Comparison of ENCODE assay signal across 29 cellular contexts in genomic region chr9:134236001-134236421, GRCh38.
DNase-seq lines count a peak whose midpoint lies in the region; FAIRE-seq and TF ChIP-seq lines count a peak whose summit lies in the region.
"Had no signal": no experiment of that assay in that cellular context is flagged by ENCODE, and none has a peak within 500 bp of the region (broad histone marks: within the 10 kb centered on the region; RNA-seq: fewer than 3 reads in every experiment).

No MANE protein-coding gene starts in this region.

- peaks cover 5% of the 10 kb centered on the region for H3K36me3 Mint-ChIP-seq in MCF 10A (ENCODE audit: insufficient read depth, unreplicated experiment)
- H3K36me3 Mint-ChIP-seq: CD4-positive, CD25-positive, alpha-beta regulatory T cell; natural killer cell treated with Interleukin-12 subunit alpha and Interleukin-12 subunit beta and Interleukin-15 and Interleukin-18, amount 100 ng/mL, for 72 hours; WTC11 had no signal

- no peaks in the 10 kb centered on the region for H3K9me2 ChIP-seq in Karpas-422 (replicated peaks; ENCODE audit: insufficient read depth, low read length)

- no peaks in the 10 kb centered on the region for H3K36me3 ChIP-seq in mammary epithelial cell (ENCODE audit: insufficient read depth, low read length)
- H3K36me3 ChIP-seq in spleen: no peaks in the 10 kb centered on the region
- no peaks in the 10 kb centered on the region for H3K36me3 ChIP-seq in Karpas-422 (ENCODE audit: insufficient read depth, low read length)
- H3K36me3 ChIP-seq: ascending aorta had no signal

- BruUV-seq in MCF 10A (replicated peaks; lab: Mats Ljungman, UMichigan): no TSS peak
- no TSS peak for BruUV-seq in mammary epithelial cell (replicated peaks; lab: Mats Ljungman, UMichigan)

- H4K20me1 ChIP-seq in mammary epithelial cell (ENCODE audit: insufficient read depth, low read length) (no peaks in the 10 kb centered on the region), Karpas-422 (ENCODE audit: insufficient read depth, low read depth, low read length) (no peaks in the 10 kb centered on the region)

- H3K4me2 ChIP-seq in mammary epithelial cell (ENCODE audit: insufficient read depth, low read depth, low read length) (no peak overlapping the region), Karpas-422 (ENCODE audit: low read depth, low read length, poor library complexity, severe bottlenecking) (no peak overlapping the region)

- DNase-seq in MCF 10A (ENCODE audit: unreplicated experiment): peak; percentile 20
- DNase-seq in mammary epithelial cell: no peak
- DNase-seq in RWPE1 (ENCODE audit: low spot score): no peak
- peak; percentile 25 for DNase-seq in fibroblast of the aortic adventitia (ENCODE audit: low read depth)
- DNase-seq in spleen: no peak
- no peak for DNase-seq in SW480 (ENCODE audit: low spot score)
- no peak for DNase-seq in GM12891 (ENCODE audit: insufficient read length, low spot score)
- DNase-seq in Karpas-422: no peak
- DNase-seq: 8988T; activated CD8-positive, alpha-beta T cell treated with anti-CD3 and anti-CD28 coated beads, Interleukin-2, amount 10 ng/mL, durations not matched to agents 7 days and 5 days; activated naive CD4-positive, alpha-beta T cell treated with Interleukin-2 at 50 U/mL for 16 hours; activated T-cell treated with anti-CD3 and anti-CD28 coated beads, Interleukin-2, amount 50 U/mL, for 24 hours; CD4-positive, CD25-positive, alpha-beta regulatory T cell; DMS153; endodermal cell; foreskin melanocyte; hypothalamus; KBM-7; NCI-H1092; NCI-H2081 treated with DMSO at 0.1 percent for 48 hours; NCI-H524 treated with DMSO at 0.1 percent for 48 hours; small intestine; stimulated activated CD4-positive, alpha-beta T cell treated with anti-CD3 and anti-CD28 coated beads, Interleukin-4, amount 100 ng/mL, for 4 hours had no signal

- intact Hi-C loops in MCF 10A (cut with micrococcal nuclease): no loop called here
- intact Hi-C loops in mammary epithelial cell (cut with micrococcal nuclease): no loop called here
- intact Hi-C loops in spleen (cut with DNase I; ENCODE audit: low total_unique reads): no loop called here

- no peak overlapping the region for H3K9ac ChIP-seq in mammary epithelial cell (ENCODE audit: insufficient read depth, low read length)
- H3K9ac ChIP-seq in Karpas-422 (ENCODE audit: low read length): no peak overlapping the region

- H3K9me3 ChIP-seq in mammary epithelial cell (replicated peaks; ENCODE audit: insufficient read depth, low read length) (no peaks in the 10 kb centered on the region), spleen (no peaks in the 10 kb centered on the region), Karpas-422 (ENCODE audit: low read length) (no peaks in the 10 kb centered on the region)
- H3K9me3 ChIP-seq: ascending aorta had no signal

- CTCF ChIA-PET in MCF 10A (lab: Yijun Ruan, JAX): no interaction called here
- CTCF ChIA-PET in mammary epithelial cell (lab: Charles Lee; ENCODE audit: low non-redundant PET): no interaction called here
- CTCF ChIA-PET in RWPE1 (lab: Yijun Ruan, JAX): interaction anchor here (0.9 kb wide), 1 partner anchor 208 kb away, joined by 3 read pairs; no protein-coding TSS in a partner anchor

- H3K4me1 Mint-ChIP-seq in MCF 10A (ENCODE audit: insufficient read depth, unreplicated experiment): no peaks in the 10 kb centered on the region
- H3K4me1 Mint-ChIP-seq: CD4-positive, CD25-positive, alpha-beta regulatory T cell; endodermal cell; WTC11 had no signal

- FAIRE-seq in GM12891 (lab: Jason Lieb, UNC): no peak
- FAIRE-seq: keratinocyte, small intestine had no signal

- H3K79me2 ChIP-seq in mammary epithelial cell (ENCODE audit: insufficient read depth, low read length) (no peaks in the 10 kb centered on the region), Karpas-422 (ENCODE audit: low read length) (no peaks in the 10 kb centered on the region)

- TF ChIP-seq CTCF in MCF 10A (IDR thresholded peaks at IDR 0.05; ENCODE audit: unreplicated experiment): no peak
- no peak for TF ChIP-seq CTCF in mammary epithelial cell (conservative IDR thresholded peaks at IDR 0.05 in 1 of 2, IDR thresholded peaks at IDR 0.05 in 1 of 2; ENCODE audit: extremely low read depth in 1 of 2, insufficient read depth in 1 of 2, low read depth in 1 of 2, low read length in 2 of 2)
- TF ChIP-seq CTCF in RWPE1 (conservative IDR thresholded peaks at IDR 0.05; ENCODE audit: low read depth): no peak
- no peak for TF ChIP-seq CTCF in fibroblast of the aortic adventitia (IDR thresholded peaks at IDR 0.05; ENCODE audit: insufficient read depth, low read length)
- TF ChIP-seq CTCF in spleen (IDR thresholded peaks at IDR 0.05 in 8 of 11, conservative IDR thresholded peaks at IDR 0.05 in 3 of 11): no peak

- peaks cover 17% of the 10 kb centered on the region for H3K27me3 Mint-ChIP-seq in MCF 10A (ENCODE audit: insufficient read depth, unreplicated experiment)
- H3K27me3 Mint-ChIP-seq: CD4-positive, CD25-positive, alpha-beta regulatory T cell had no signal

- no peaks in the 10 kb centered on the region for H3K9me3 Mint-ChIP-seq in MCF 10A (ENCODE audit: unreplicated experiment)
- H3K9me3 Mint-ChIP-seq: activated T-cell treated with anti-CD3 and anti-CD28 coated beads, Interleukin-2, amount 50 U/mL, for 24 hours; endodermal cell; natural killer cell treated with Interleukin-12 subunit alpha and Interleukin-12 subunit beta and Interleukin-15 and Interleukin-18, amount 100 ng/mL, for 72 hours; T-helper 1 cell treated with Interleukin-12 subunit alpha and Interleukin-12 subunit beta and Interleukin-4 antibody, amounts not matched to agents 30 μg/mL and 1 μg/mL, for 36 hours; WTC11 had no signal

- H3K27me3 ChIP-seq in mammary epithelial cell (ENCODE audit: insufficient read depth, low read length) (peaks cover 2% of the 10 kb centered on the region), spleen (replicated peaks in 1 of 7) (peaks cover 0 to 77% (median 0%) of the 10 kb centered on the region in 7 donors), Karpas-422 (ENCODE audit: low read length) (no peaks in the 10 kb centered on the region)
- H3K27me3 ChIP-seq: ascending aorta had no signal

- WGBS in mammary epithelial cell (ENCODE audit: low coverage, missing lambda C conversion rate): 91% methylated on average over 5 of the region's 6 CpGs
- 13 to 76% (median 61%) methylated on average over 4 to 6 of the region's 6 CpGs for WGBS in spleen, 5 donors

- H2AFZ ChIP-seq in mammary epithelial cell (ENCODE audit: low read depth, low read length) (no peak overlapping the region), Karpas-422 (ENCODE audit: low read length) (no peak overlapping the region)

- no peak overlapping the region for H3K27ac Mint-ChIP-seq in MCF 10A (ENCODE audit: low read depth, unreplicated experiment)
- H3K27ac Mint-ChIP-seq: activated CD8-positive, alpha-beta T cell treated with anti-CD3 and anti-CD28 coated beads, Interleukin-2, amount 10 ng/mL, durations not matched to agents 7 days and 5 days; activated T-cell treated with anti-CD3 and anti-CD28 coated beads, Interleukin-2, amount 50 U/mL, for 24 hours; CD4-positive, CD25-positive, alpha-beta regulatory T cell; endodermal cell; natural killer cell treated with Interleukin-12 subunit alpha and Interleukin-12 subunit beta and Interleukin-15 and Interleukin-18, amount 100 ng/mL, for 72 hours; progenitor cell of endocrine pancreas; T-helper 1 cell treated with Interleukin-12 subunit alpha and Interleukin-12 subunit beta and Interleukin-4 antibody, amounts not matched to agents 30 μg/mL and 1 μg/mL, for 36 hours; WTC11 had no signal

- TF ChIP-seq POLR2A in spleen (IDR thresholded peaks at IDR 0.05): no peak
- TF ChIP-seq POLR2A in GM12891 (IDR thresholded peaks at IDR 0.05; ENCODE audit: low read depth, low read length): no peak

- dilution Hi-C loops in mammary epithelial cell (cut with HindIII; ENCODE audit: low sequenced_read_pairs): no loop called here

- H3K4me3 Mint-ChIP-seq in MCF 10A (ENCODE audit: unreplicated experiment): no peak overlapping the region
- H3K4me3 Mint-ChIP-seq: activated CD8-positive, alpha-beta T cell treated with anti-CD3 and anti-CD28 coated beads, Interleukin-2, amount 10 ng/mL, durations not matched to agents 7 days and 5 days; activated T-cell treated with anti-CD3 and anti-CD28 coated beads, Interleukin-2, amount 50 U/mL, for 24 hours; CD4-positive, CD25-positive, alpha-beta regulatory T cell; endodermal cell; natural killer cell treated with Interleukin-12 subunit alpha and Interleukin-12 subunit beta and Interleukin-15 and Interleukin-18, amount 100 ng/mL, for 72 hours; T-helper 1 cell treated with Interleukin-12 subunit alpha and Interleukin-12 subunit beta and Interleukin-4 antibody, amounts not matched to agents 30 μg/mL and 1 μg/mL, for 36 hours; WTC11 had no signal

- POLR2A ChIA-PET in MCF 10A (lab: Yijun Ruan, JAX) (no interaction called here), RWPE1 (lab: Yijun Ruan, JAX; ENCODE audit: low non-redundant PET) (no interaction called here)

- H3K4me1 ChIP-seq in mammary epithelial cell (ENCODE audit: insufficient read depth, low read length) (peaks cover 7% of the 10 kb centered on the region), spleen (peaks cover 2 to 76% (median 50%) of the 10 kb centered on the region in 6 donors), Karpas-422 (ENCODE audit: low read length) (no peaks in the 10 kb centered on the region)

- no peak overlapping the region for H3K27ac ChIP-seq in mammary epithelial cell (ENCODE audit: insufficient read depth, low read depth, low read length)
- peak overlapping the region; percentile 1; the same call in 1 of the 2 replicates for H3K27ac ChIP-seq in RWPE1
- peak overlapping the region in 5 of 8 donors; percentile 51 to 76 (median 55) for H3K27ac ChIP-seq in spleen
- H3K27ac ChIP-seq in Karpas-422 (ENCODE audit: low read length): no peak overlapping the region
- H3K27ac ChIP-seq: ascending aorta had no signal

- in situ Hi-C loops in mammary epithelial cell (cut with MboI; ENCODE audit: low sequenced_read_pairs in 2 of 2): no loop called here

- H3K4me3 ChIP-seq in mammary epithelial cell (replicated peaks in 1 of 3; ENCODE audit: insufficient read depth in 1 of 3, low read depth in 2 of 3, low read length in 3 of 3): no peak overlapping the region
- no peak overlapping the region for H3K4me3 ChIP-seq in fibroblast of the aortic adventitia (ENCODE audit: low read depth, low read length)
- H3K4me3 ChIP-seq in spleen: no peak overlapping the region
- H3K4me3 ChIP-seq in Karpas-422 (ENCODE audit: low read length): no peak overlapping the region
- H3K4me3 ChIP-seq: ascending aorta had no signal

TF ChIP-seq in GM12891, 5 proteins besides CTCF, POLR2A, EP300 and RAD21:
- TF ChIP-seq PAX5 (IDR thresholded peaks at IDR 0.05; ENCODE audit: insufficient read depth, low read length, severe bottlenecking) (no peak), POU2F2 (IDR thresholded peaks at IDR 0.05; ENCODE audit: low read depth, low read length) (no peak), TAF1 (IDR thresholded peaks at IDR 0.05; ENCODE audit: low read depth, low read length) (no peak), POLR2AphosphoS5 (IDR thresholded peaks at IDR 0.05; ENCODE audit: low read depth, low read length) (no peak), SPI1 (IDR thresholded peaks at IDR 0.05; ENCODE audit: low read depth, low read length) (no peak)
TF ChIP-seq in GM12891: peak in this region for 0.

Comparison
In these comparisons a context has a peak if more than half of its experiments do, and no peak if none do; other contexts are left out.
1. DNase-seq: peak in MCF 10A (single experiment) and fibroblast of the aortic adventitia (single experiment); none in mammary epithelial cell (single experiment), RWPE1 (single experiment), spleen (single experiment), SW480 (single experiment), GM12891 (single experiment) and Karpas-422 (single experiment).
2. H3K27ac ChIP-seq: peak in RWPE1 (single experiment) and spleen (5 of 8); none in mammary epithelial cell (single experiment) and Karpas-422 (single experiment).